In the genomic region with DNA sequence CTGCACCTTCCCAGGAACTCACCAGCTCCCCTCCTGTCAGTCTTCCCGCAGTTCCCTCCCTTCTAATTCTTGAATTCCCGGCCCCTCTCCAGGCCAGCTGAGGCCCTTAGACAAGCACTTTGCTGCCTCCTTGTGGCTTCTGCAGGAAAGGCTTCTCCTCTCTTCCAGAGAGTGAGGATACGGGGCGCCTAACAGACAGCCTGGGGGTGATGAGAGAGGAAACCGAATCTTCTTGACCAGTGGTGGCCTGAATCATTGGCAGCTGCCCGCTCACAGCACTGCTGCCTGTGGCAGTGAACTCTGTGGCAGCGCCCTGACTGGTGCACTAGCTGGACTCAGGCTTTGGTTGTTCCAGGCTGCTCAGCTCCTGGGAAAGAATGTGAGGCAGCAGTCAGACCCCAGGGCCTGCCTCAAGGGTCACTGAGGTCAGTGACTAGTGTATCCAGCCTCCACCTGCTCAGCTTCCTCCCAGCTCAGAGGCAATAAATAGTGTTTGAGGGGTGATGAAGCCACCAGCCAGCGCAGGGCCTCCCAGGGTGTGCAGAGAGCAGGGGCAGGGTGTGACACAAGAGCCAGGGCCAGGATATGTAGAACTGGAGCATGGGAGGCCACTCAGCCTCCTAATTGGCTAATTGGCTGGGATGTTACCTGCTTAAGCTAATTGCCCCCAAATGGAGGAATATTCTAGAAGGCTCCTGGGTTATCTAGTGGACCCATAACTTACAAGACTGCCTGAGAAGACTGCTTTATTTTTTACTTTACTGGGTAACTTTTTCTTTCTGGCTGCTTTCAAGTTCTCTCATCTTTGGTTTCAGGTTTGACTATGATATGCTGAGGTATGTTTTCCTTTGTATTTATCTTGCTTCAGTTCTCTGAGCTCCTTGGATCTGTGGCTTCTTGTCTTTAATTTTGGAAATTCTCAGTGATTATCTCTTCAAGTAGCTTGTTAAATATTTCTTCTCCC, we compare ENCODE assay signal across 8 cellular contexts. TPM values are rescaled to one million over a fixed set of nuclear protein-coding genes. Genes with fewer than 3 reads are reported as not detected.
DNase-seq lines count a peak whose midpoint lies in the region; ATAC-seq, FAIRE-seq and TF ChIP-seq lines count a peak whose summit lies in the region.

No MANE protein-coding gene starts in this region.

- H3K4me3 ChIP-seq in body of pancreas = no peak overlapping the region
- H3K4me3 ChIP-seq in gastrocnemius medialis = no peak overlapping the region

- ATAC-seq in body of pancreas (peak; percentile 91), gastrocnemius medialis (peak; percentile 84 to 95)

- intact Hi-C loops in body of pancreas (cut with DNase I) (no loop called here), gastrocnemius medialis (cut with DNase I; ENCODE audit: low total_unique reads) (loop anchor here (1.0 kb wide), 2 partner anchors 29 to 223 kb away; no protein-coding TSS in a partner anchor)

- H3K27ac ChIP-seq in body of pancreas (no peak overlapping the region), gastrocnemius medialis (peak overlapping the region in 3 of 4 donors; percentile 12 to 23 (median 20))

- 1 to 24% methylated on average over 5 to 8 of the region's 8 CpGs for WGBS in body of pancreas, 2 donors

- H3K27me3 ChIP-seq in body of pancreas = no peaks in the 10 kb centered on the region
- no peaks in the 10 kb centered on the region for H3K27me3 ChIP-seq in gastrocnemius medialis

- H3K9me3 ChIP-seq in body of pancreas = no peaks in the 10 kb centered on the region
- no peaks in the 10 kb centered on the region for H3K9me3 ChIP-seq in gastrocnemius medialis

- in situ Hi-C loops in ACHN (cut with HindIII; ENCODE audit: low pct_ligation_motif_present, low pct_unique_long_range_greater_than_20kb, low sequenced_read_pairs) (no loop called here), gastrocnemius medialis (cut with MboI; ENCODE audit: low sequenced_read_pairs in 4 of 4) (no loop called here)

- TF ChIP-seq CTCF in body of pancreas (IDR thresholded peaks at IDR 0.05) = peak; percentile 64 to 90 (median 83)
- peak; percentile 71 to 87 (median 72) for TF ChIP-seq CTCF in gastrocnemius medialis (IDR thresholded peaks at IDR 0.05 in 4 of 5, conservative IDR thresholded peaks at IDR 0.05 in 1 of 5)

- H3K36me3 ChIP-seq in body of pancreas (replicated peaks in 1 of 2; ENCODE audit: insufficient read depth in 1 of 2, low read depth in 2 of 2) = no peaks in the 10 kb centered on the region
- peaks cover 0 to 3% of the 10 kb centered on the region in 2 donors for H3K36me3 ChIP-seq in gastrocnemius medialis

- DNase-seq in ACHN (peak; percentile 92), GM18507 (ENCODE audit: extremely low spot score, insufficient read length, low read depth) (peak; percentile 56), NCI-H1417 treated with DMSO at 0.1 percent for 48 hours (lab: John Stamatoyannopoulos, UW) (peak; percentile 4), T-helper 2 cell (peak in 4 of 5 experiments; percentile 12 to 57 (median 29)), body of pancreas (peak; percentile 78 to 93 (median 87)), iPS DF 19.7 (ENCODE audit: low read depth, low spot score) (peak; percentile 83), gastrocnemius medialis (peak; percentile 47 to 74), cortex of kidney (lab: John Stamatoyannopoulos, UW) (no peak)

- peak; percentile 83 for FAIRE-seq in GM18507 (lab: Jason Lieb, UNC)

- H3K4me1 ChIP-seq in body of pancreas = peaks cover 11% of the 10 kb centered on the region
- H3K4me1 ChIP-seq in gastrocnemius medialis = peaks cover 5 to 19% of the 10 kb centered on the region in 2 donors

- no peak for TF ChIP-seq POLR2A in body of pancreas (IDR thresholded peaks at IDR 0.05)
- TF ChIP-seq POLR2A in gastrocnemius medialis (IDR thresholded peaks at IDR 0.05) = no peak

RNA-seq across cellular contexts. Expression of a gene that starts 12.9 kb away (rescaled TPM):
- total RNA-seq in body of pancreas (10 to 100 TPM; 34.2 to 49.8 TPM), gastrocnemius medialis (10 to 100 TPM; 28.7 to 62.0 (median 34.6) TPM)

RNA-seq across cellular contexts. Expression of a gene that starts 24.6 kb away (rescaled TPM):
- total RNA-seq in body of pancreas (under 1 TPM in 1 of 2 donors, not detected in 1; 0.78 TPM), gastrocnemius medialis (1 to 10 TPM in 1 of 4 donors, under 1 TPM in 3; 0.31 to 1.0 (median 0.70) TPM)

RNA-seq across cellular contexts. Expression of a gene that starts 42.0 kb away (rescaled TPM):
- total RNA-seq in body of pancreas (1 to 10 TPM; 1.3 to 1.6 TPM), gastrocnemius medialis (not detected)

RNA-seq across cellular contexts. Expression of a gene that starts 42.5 kb away (rescaled TPM):
- total RNA-seq in body of pancreas = 1 to 10 TPM; 6.3 to 9.3 TPM
- 10 to 100 TPM; 17.6 to 21.3 (median 20.2) TPM for total RNA-seq in gastrocnemius medialis

Comparison
In these comparisons a context has a peak if more than half of its experiments do, and no peak if none do; other contexts are left out.
1. H3K27ac ChIP-seq: peak in gastrocnemius medialis (3 of 4); none in body of pancreas (0 of 4).